In genomic region chr21:35046880-35047229, GRCh38 we compare ENCODE assay signal across 8 cellular contexts. TPM values are rescaled to one million over a fixed set of nuclear protein-coding genes. Genes with fewer than 3 reads are reported as not detected.
DNase-seq lines count a peak whose midpoint lies in the region; ATAC-seq, FAIRE-seq and TF ChIP-seq lines count a peak whose summit lies in the region.

No MANE protein-coding gene starts in this region.

- WGBS in psoas muscle, 3 donors = 16 to 29% (median 26%) methylated on average over 8 of the region's 8 CpGs

- TF ChIP-seq CTCF in RWPE1 (conservative IDR thresholded peaks at IDR 0.05; ENCODE audit: low read depth) (no peak), endothelial cell of umbilical vein (IDR thresholded peaks at IDR 0.05; ENCODE audit: extremely low read depth in 1 of 2, insufficient read depth in 1 of 2, low read depth in 1 of 2, low read length in 2 of 2) (no peak), psoas muscle (IDR thresholded peaks at IDR 0.05) (no peak)

- CTCF ChIA-PET in RWPE1 (lab: Yijun Ruan, JAX) = interaction anchor here (0.7 kb wide), 1 partner anchor 142 kb away, joined by 3 read pairs; no protein-coding TSS in a partner anchor
- CTCF ChIA-PET in endothelial cell of umbilical vein (lab: Charles Lee) = interaction anchor here (0.7 to 3.8 kb wide), 17 partner anchors 20 to 793 kb away, joined by 3 to 27 read pairs (median 6); no protein-coding TSS in a partner anchor

- H3K79me2 ChIP-seq in endothelial cell of umbilical vein (ENCODE audit: control insufficient read depth, insufficient read depth, low read length) = no peaks in the 10 kb centered on the region

- dilution Hi-C loops in endothelial cell of umbilical vein (cut with MboI; ENCODE audit: extremely low pct_ligation_motif_present, low sequenced_read_pairs) = no loop called here

- H3K9me3 ChIP-seq in endothelial cell of umbilical vein (replicated peaks; ENCODE audit: control insufficient read depth, insufficient read depth, low read length) (no peaks in the 10 kb centered on the region), psoas muscle (no peaks in the 10 kb centered on the region)

- no peak overlapping the region for H3K9ac ChIP-seq in endothelial cell of umbilical vein (replicated peaks; ENCODE audit: extremely low read depth, insufficient read depth, low read length)

- DNase-seq in ELF-1 (ENCODE audit: low read depth, low spot score) = peak; percentile 40
- DNase-seq in RWPE1 (ENCODE audit: low spot score) = no peak
- no peak for DNase-seq in endothelial cell of umbilical vein (ENCODE audit: low read depth, low spot score)
- DNase-seq in psoas muscle = peak; percentile 48 to 55
- DNase-seq in NCI-H2081 treated with DMSO at 0.1 percent for 48 hours (lab: John Stamatoyannopoulos, UW) = no peak

- H3K9me1 ChIP-seq in endothelial cell of umbilical vein (replicated peaks; ENCODE audit: control insufficient read depth, extremely low read depth, insufficient read depth, low read length) = no peaks in the 10 kb centered on the region

- TF ChIP-seq POLR2A in endothelial cell of umbilical vein (IDR thresholded peaks at IDR 0.05; ENCODE audit: low read depth, low read length) = no peak

- peaks cover 44% of the 10 kb centered on the region for H3K4me1 ChIP-seq in endothelial cell of umbilical vein (ENCODE audit: control insufficient read depth, extremely low read depth, insufficient read depth, low read length)
- peaks cover 32% of the 10 kb centered on the region for H3K4me1 ChIP-seq in psoas muscle

- POLR2A ChIA-PET in RWPE1 (lab: Yijun Ruan, JAX; ENCODE audit: low non-redundant PET) = no interaction called here
- POLR2A ChIA-PET in endothelial cell of umbilical vein (lab: Charles Lee) = interaction anchor here (0.5 to 1.7 kb wide), 3 partner anchors 64 to 1273 kb away, joined by 3 to 8 read pairs (median 4); partner anchors contain the start of gene MORC3

- peak overlapping the region; percentile 87 for H3K27ac ChIP-seq in RWPE1
- peak overlapping the region; percentile 11 for H3K27ac ChIP-seq in endothelial cell of umbilical vein (ENCODE audit: insufficient read depth, low read depth, low read length)
- peak overlapping the region; percentile 96 for H3K27ac ChIP-seq in psoas muscle

- no peak for FAIRE-seq in endothelial cell of umbilical vein (lab: Jason Lieb, UNC)

- peak overlapping the region in 1 of 3 experiments; percentile 3 for H3K4me3 ChIP-seq in endothelial cell of umbilical vein (replicated peaks in 1 of 3; ENCODE audit: insufficient read depth in 1 of 3, low read depth in 1 of 3, low read length in 3 of 3)
- peak overlapping the region; percentile 80 for H3K4me3 ChIP-seq in psoas muscle

- no peak overlapping the region for H2AFZ ChIP-seq in endothelial cell of umbilical vein (ENCODE audit: low read depth, low read length)

- peak overlapping the region; percentile 45 for H3K4me2 ChIP-seq in endothelial cell of umbilical vein (ENCODE audit: insufficient read depth, low read length)

- no peaks in the 10 kb centered on the region for H4K20me1 ChIP-seq in endothelial cell of umbilical vein (replicated peaks; ENCODE audit: control insufficient read depth, extremely low read depth, insufficient read depth, low read length)

- H3K36me3 ChIP-seq in endothelial cell of umbilical vein (ENCODE audit: control insufficient read depth in 2 of 2, extremely low read depth in 1 of 2, insufficient read depth in 2 of 2, low read length in 2 of 2) (no peaks in the 10 kb centered on the region), psoas muscle (ENCODE audit: insufficient read depth in 1 of 2, low read depth in 1 of 2) (peaks cover 0 to 52% of the 10 kb centered on the region in 2 donors)

- peaks cover 39% of the 10 kb centered on the region in 2 experiments for H3K27me3 ChIP-seq in endothelial cell of umbilical vein (ENCODE audit: control insufficient read depth in 2 of 2, insufficient read depth in 2 of 2, low read length in 2 of 2)
- no peaks in the 10 kb centered on the region for H3K27me3 ChIP-seq in psoas muscle (ENCODE audit: insufficient read depth in 3 of 3, low read length in 2 of 3)

- ATAC-seq in psoas muscle = no peak
- ATAC-seq in HG02938 (IDR thresholded peaks at IDR 0.05; ENCODE audit: unreplicated experiment) = no peak
- no peak for ATAC-seq in GM18511 (IDR thresholded peaks at IDR 0.05; ENCODE audit: unreplicated experiment)
- ATAC-seq in GM18517 (IDR thresholded peaks at IDR 0.05; ENCODE audit: unreplicated experiment) = no peak

- no TSS peak for BruUV-seq in endothelial cell of umbilical vein (replicated peaks; lab: Mats Ljungman, UMichigan)

- intact Hi-C loops in endothelial cell of umbilical vein (cut with micrococcal nuclease) = loop anchor here (1.0 to 10.0 kb wide), 7 partner anchors 20 to 428 kb away; no protein-coding TSS in a partner anchor
- intact Hi-C loops in psoas muscle (cut with DNase I) = loop anchor here (5.0 to 10.0 kb wide), 4 partner anchors 155 to 980 kb away; no protein-coding TSS in a partner anchor

TF ChIP-seq in endothelial cell of umbilical vein, 7 proteins besides CTCF, POLR2A, EP300 and RAD21:
- peak; percentile 37 for TF ChIP-seq GATA2 (IDR thresholded peaks at IDR 0.05; ENCODE audit: insufficient read depth, insufficient read length, low read depth, low read length)
- no peak for TF ChIP-seq JUN (IDR thresholded peaks at IDR 0.05; ENCODE audit: borderline replicate concordance, insufficient read depth, insufficient read length, low read depth)
TF ChIP-seq in endothelial cell of umbilical vein: peak in this region for 1.

RNA-seq across cellular contexts. Expression of gene RUNX1, which starts 2.2 kb away (rescaled TPM):
- 17.9 and 23.9 TPM in 2 replicates for total RNA-seq in endothelial cell of umbilical vein
- polyA plus RNA-seq in endothelial cell of umbilical vein = 4.6 and 5.1 TPM in 2 replicates
- polyA plus RNA-seq in endothelial cell of umbilical vein (2011; cell fraction: cytosol; rRNA removed) = 5.7 and 6.5 TPM in 2 replicates
- 17.8 and 19.5 TPM in 2 replicates for polyA plus RNA-seq in endothelial cell of umbilical vein (2011; cell fraction: nucleus; rRNA removed)
- 16.6 and 18.5 TPM in 2 replicates for polyA plus RNA-seq in endothelial cell of umbilical vein (2012)
- polyA minus RNA-seq in endothelial cell of umbilical vein = 12.7 and 13.3 TPM in 2 replicates
- 4.9 TPM for polyA minus RNA-seq in endothelial cell of umbilical vein (2011; cell fraction: cytosol; rRNA and poly(A)+ RNA removed)
- 61.4 and 67.8 TPM in 2 replicates for polyA minus RNA-seq in endothelial cell of umbilical vein (2011; cell fraction: nucleus; rRNA and poly(A)+ RNA removed)
- 100 to 1,000 TPM in 1 of 4 donors, 10 to 100 TPM in 3; 30.1 to 230 (median 55.7) TPM for total RNA-seq in psoas muscle
- polyA plus RNA-seq in psoas muscle = 10 to 100 TPM in 2 of 3 donors, 1 to 10 TPM in 1; 8.7 to 19.2 (median 13.5) TPM

Comparison
In these comparisons a context has a peak if more than half of its experiments do, and no peak if none do; other contexts are left out.
1. DNase-seq: peak in ELF-1 (single experiment) and psoas muscle (2 of 2); none in RWPE1 (single experiment), endothelial cell of umbilical vein (single experiment) and NCI-H2081 treated with DMSO at 0.1 percent for 48 hours (single experiment).
2. H3K27ac ChIP-seq: peak in every context shown above with its lines; median percentile 96 in psoas muscle; 87 in RWPE1; 11 in endothelial cell of umbilical vein.